15 cellular contexts compared by ENCODE assay signal in the genomic region with DNA sequence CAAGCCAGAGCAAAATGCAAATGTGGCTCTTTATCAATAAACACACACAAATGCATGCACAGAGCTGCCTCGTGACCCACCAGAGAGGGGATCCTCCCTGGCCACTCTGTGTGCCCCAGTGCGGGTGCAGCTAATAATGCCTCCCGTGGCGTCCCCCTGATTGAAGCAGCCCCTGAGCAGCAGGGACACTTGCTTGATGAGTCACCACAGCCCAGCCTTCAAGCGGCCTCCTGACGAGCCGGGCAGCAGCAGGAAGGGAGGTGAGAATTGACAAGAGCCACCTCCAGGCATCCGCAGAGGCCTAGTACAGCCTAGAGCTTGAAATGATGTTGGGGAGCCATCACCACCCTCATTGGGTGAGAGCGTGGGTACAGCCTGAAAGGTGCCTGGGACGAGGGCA.
DNase-seq lines count a peak whose midpoint lies in the region; ATAC-seq and TF ChIP-seq lines count a peak whose summit lies in the region.
"Had no signal": no experiment of that assay in that cellular context is flagged by ENCODE, and none has a peak within 500 bp of the region (broad histone marks: within the 10 kb centered on the region; RNA-seq: fewer than 3 reads in every experiment).

No MANE protein-coding gene starts in this region.

- H3K4me3 ChIP-seq in gastroesophageal sphincter: no peak overlapping the region
- H3K4me3 ChIP-seq: stomach had no signal

- H3K36me3 ChIP-seq in KOPT-K1 (ENCODE audit: insufficient read depth, low read length): peaks cover 47% of the 10 kb centered on the region
- peaks cover 0 to 7% of the 10 kb centered on the region in 2 donors for H3K36me3 ChIP-seq in gastroesophageal sphincter
- H3K36me3 ChIP-seq: stomach had no signal

- WGBS in gastroesophageal sphincter (ENCODE audit: low coverage in 1 of 2), 2 donors: 90% methylated on average over 2 of the region's 10 CpGs

- H3K36me3 Mint-ChIP-seq in CD4-positive, alpha-beta T cell (ENCODE audit: low read depth): peaks cover 3% of the 10 kb centered on the region
- peaks cover 0 to 4% (median 3%) of the 10 kb centered on the region in 3 donors for H3K36me3 Mint-ChIP-seq in naive thymus-derived CD8-positive, alpha-beta T cell
- H3K36me3 Mint-ChIP-seq: naive B cell had no signal

- TF ChIP-seq EP300 in gastroesophageal sphincter (IDR thresholded peaks at IDR 0.05): no peak

- DNase-seq in CD4-positive, alpha-beta T cell: no peak
- DNase-seq in naive thymus-derived CD8-positive, alpha-beta T cell: peak in 3 of 10 donors; percentile 11 to 58 (median 13)
- DNase-seq in EL: no peak
- DNase-seq: HCEC 1CT; Kasumi-1; naive B cell; NCI-H1694 treated with DMSO at 0.1 percent for 48 hours; retina; SHP77; stimulated activated CD4-positive, alpha-beta T cell treated with anti-CD3 and anti-CD28 coated beads, Interleukin-4, amount 100 ng/mL, for 4 hours; stomach had no signal

- H3K4me3 Mint-ChIP-seq in CD4-positive, alpha-beta T cell: no peak overlapping the region
- peak overlapping the region in 9 of 10 donors; percentile 29 to 80 (median 71) for H3K4me3 Mint-ChIP-seq in naive thymus-derived CD8-positive, alpha-beta T cell

- intact Hi-C loops in CD4-positive, alpha-beta T cell (cut with DNase I, micrococcal nuclease): no loop called here

- TF ChIP-seq CTCF in CD4-positive, alpha-beta T cell (IDR thresholded peaks at IDR 0.05): no peak
- TF ChIP-seq CTCF in gastroesophageal sphincter (IDR thresholded peaks at IDR 0.05): no peak

- POLR2A ChIA-PET in CD4-positive, alpha-beta T cell (lab: Charles Lee): interaction anchor here (0.6 to 1.5 kb wide), 2 partner anchors 64 to 1553 kb away, joined by 3 read pairs; no protein-coding TSS in a partner anchor
- POLR2A ChIA-PET in naive thymus-derived CD8-positive, alpha-beta T cell (lab: Charles Lee): interaction anchor here (0.5 to 5.0 kb wide), 4 partner anchors 26 to 518 kb away, joined by 3 to 34 read pairs (median 8); no protein-coding TSS in a partner anchor

- H3K27me3 Mint-ChIP-seq in CD4-positive, alpha-beta T cell: no peaks in the 10 kb centered on the region
- H3K27me3 Mint-ChIP-seq in naive thymus-derived CD8-positive, alpha-beta T cell: no peaks in the 10 kb centered on the region
- H3K27me3 Mint-ChIP-seq: naive B cell had no signal

- peaks cover 95% of the 10 kb centered on the region for H3K4me1 Mint-ChIP-seq in CD4-positive, alpha-beta T cell (ENCODE audit: low read depth)
- peaks cover 58 to 94% (median 88%) of the 10 kb centered on the region in 4 donors for H3K4me1 Mint-ChIP-seq in naive thymus-derived CD8-positive, alpha-beta T cell

- H3K27ac ChIP-seq in CD4-positive, alpha-beta T cell (ENCODE audit: low read depth, low read length): peak overlapping the region; percentile 22
- H3K27ac ChIP-seq in KOPT-K1 (ENCODE audit: low read depth, low read length, poor library complexity, severe bottlenecking): peak overlapping the region; percentile 97
- H3K27ac ChIP-seq in angular gyrus (ENCODE audit: low read depth, low read length): peak overlapping the region; percentile 34
- H3K27ac ChIP-seq in gastroesophageal sphincter: no peak overlapping the region

- H3K4me1 ChIP-seq in gastroesophageal sphincter: peaks cover 0 to 54% (median 20%) of the 10 kb centered on the region in 3 donors

- peak overlapping the region; percentile 87 for H3K27ac Mint-ChIP-seq in CD4-positive, alpha-beta T cell
- peak overlapping the region; percentile 88 to 100 (median 95) for H3K27ac Mint-ChIP-seq in naive thymus-derived CD8-positive, alpha-beta T cell

- H3K27me3 ChIP-seq in CD4-positive, alpha-beta T cell (ENCODE audit: control insufficient read depth, insufficient read depth, low read length): no peaks in the 10 kb centered on the region
- no peaks in the 10 kb centered on the region for H3K27me3 ChIP-seq in gastroesophageal sphincter
- H3K27me3 ChIP-seq: stomach had no signal

- TF ChIP-seq POLR2A in gastroesophageal sphincter (IDR thresholded peaks at IDR 0.05): no peak

- CTCF ChIA-PET in CD4-positive, alpha-beta T cell (lab: Charles Lee): no interaction called here

- no peaks in the 10 kb centered on the region for H3K9me3 Mint-ChIP-seq in CD4-positive, alpha-beta T cell
- peaks cover 0 to 10% (median 0%) of the 10 kb centered on the region in 9 donors for H3K9me3 Mint-ChIP-seq in naive thymus-derived CD8-positive, alpha-beta T cell

- ATAC-seq in CD4-positive, alpha-beta T cell (ENCODE audit: poor library complexity): no peak
- ATAC-seq in naive thymus-derived CD8-positive, alpha-beta T cell: no peak
- ATAC-seq in gastroesophageal sphincter (no peak), GM21529 (IDR thresholded peaks at IDR 0.05; ENCODE audit: unreplicated experiment) (no peak)

- no peaks in the 10 kb centered on the region for H3K9me3 ChIP-seq in CD4-positive, alpha-beta T cell (ENCODE audit: control insufficient read depth, low read length)
- H3K9me3 ChIP-seq in KOPT-K1 (ENCODE audit: insufficient read depth, low read length, poor library complexity, severe bottlenecking): no peaks in the 10 kb centered on the region
- no peaks in the 10 kb centered on the region for H3K9me3 ChIP-seq in gastroesophageal sphincter
- H3K9me3 ChIP-seq: stomach had no signal

Comparison
In these comparisons a context has a peak if more than half of its experiments do, and no peak if none do; other contexts are left out.
1. H3K27ac ChIP-seq: peak in CD4-positive, alpha-beta T cell (single experiment), KOPT-K1 (single experiment) and angular gyrus (single experiment); none in gastroesophageal sphincter (0 of 4).